In the genomic region with DNA sequence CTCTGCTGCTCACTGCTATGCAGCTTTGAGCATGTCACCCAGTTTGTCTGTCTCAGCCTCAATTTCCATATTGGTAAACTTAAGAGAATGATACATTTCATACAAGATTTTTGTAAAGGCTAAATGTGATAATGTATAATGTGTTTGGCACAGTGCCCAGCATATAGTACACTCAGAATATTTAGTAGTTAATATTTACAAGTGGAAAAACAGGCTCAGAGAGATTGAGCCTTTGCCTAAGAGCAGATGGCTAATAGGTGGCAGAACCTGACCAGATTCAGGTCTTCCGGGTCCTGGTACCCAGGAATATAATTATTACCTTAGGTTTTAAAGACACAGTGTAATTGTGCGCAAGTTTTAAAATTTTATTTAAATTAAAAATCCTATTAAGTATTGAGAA, we compare ENCODE assay signal across 19 cellular contexts.
"Had no signal": no experiment of that assay in that cellular context is flagged by ENCODE, and none has a peak within 500 bp of the region (broad histone marks: within the 10 kb centered on the region; RNA-seq: fewer than 3 reads in every experiment).

No MANE protein-coding gene starts in this region.

- H3K4me3 ChIP-seq: lung, prostate gland, right lobe of liver, spleen, suprapubic skin, upper lobe of left lung had no signal

- H3K4me1 Mint-ChIP-seq: activated naive CD8-positive, alpha-beta T cell treated with anti-CD3 and anti-CD28 coated beads, Interleukin-2, amount 50 U/mL, for 24 hours; mesothelial cell of epicardium had no signal

- H3K9me3 Mint-ChIP-seq: activated naive CD4-positive, alpha-beta T cell treated with anti-CD3 and anti-CD28 coated beads for 36 hours; activated naive CD8-positive, alpha-beta T cell treated with anti-CD3 and anti-CD28 coated beads, Interleukin-2, amount 50 U/mL, for 24 hours; activated T-helper 2 cell treated with anti-CD3 and anti-CD28 coated beads, Interferon-gamma antibody, Interleukin-2, Interleukin-4, amounts not matched to agents 10 μg/mL and 5 μg/mL and 100 μg/mL, durations not matched to agents 14 hours and 24 hours and 36 hours; mesothelial cell of epicardium; stimulated activated naive CD8-positive, alpha-beta T cell treated with anti-CD3 and anti-CD28 coated beads, Interleukin-15, Interleukin-2, amounts not matched to agents 100 ng/mL and 50 ng/mL, for 24 hours had no signal

- ATAC-seq: activated naive CD8-positive, alpha-beta T cell treated with anti-CD3 and anti-CD28 coated beads, Interleukin-2, amount 50 U/mL, for 24 hours; right lobe of liver had no signal

- H3K27me3 Mint-ChIP-seq: activated naive CD8-positive, alpha-beta T cell treated with anti-CD3 and anti-CD28 coated beads, Interleukin-2, amount 50 U/mL, for 24 hours; stimulated activated naive CD8-positive, alpha-beta T cell treated with anti-CD3 and anti-CD28 coated beads, Interleukin-15, Interleukin-2, amounts not matched to agents 100 ng/mL and 50 ng/mL, for 24 hours had no signal

- DNase-seq: activated CD4-positive, alpha-beta T cell treated with anti-CD3 and anti-CD28 coated beads for 1 hour; activated CD4-positive, alpha-beta T cell treated with anti-CD3 and anti-CD28 coated beads, Interleukin-2, amount 50 U/mL, for 4 hours; activated naive CD4-positive, alpha-beta T cell treated with anti-CD3 and anti-CD28 coated beads for 36 hours; activated naive CD8-positive, alpha-beta T cell treated with anti-CD3 and anti-CD28 coated beads, Interleukin-2, amount 50 U/mL, for 24 hours; activated T-cell treated with anti-CD3 and anti-CD28 coated beads, Interleukin-2, amount 50 U/mL, for 1 hour; aorta; cortex of kidney; effector CD4-positive, alpha-beta T cell; kidney glomerular epithelial cell; right lobe of liver; spleen; T1000; upper lobe of left lung had no signal

- H3K27ac Mint-ChIP-seq: activated naive CD4-positive, alpha-beta T cell treated with anti-CD3 and anti-CD28 coated beads for 36 hours; activated naive CD8-positive, alpha-beta T cell treated with anti-CD3 and anti-CD28 coated beads, Interleukin-2, amount 50 U/mL, for 24 hours; activated T-helper 2 cell treated with anti-CD3 and anti-CD28 coated beads, Interferon-gamma antibody, Interleukin-2, Interleukin-4, amounts not matched to agents 10 μg/mL and 5 μg/mL and 100 μg/mL, durations not matched to agents 14 hours and 24 hours and 36 hours; mesothelial cell of epicardium; stimulated activated naive CD8-positive, alpha-beta T cell treated with anti-CD3 and anti-CD28 coated beads, Interleukin-15, Interleukin-2, amounts not matched to agents 100 ng/mL and 50 ng/mL, for 24 hours had no signal

- H3K4me3 Mint-ChIP-seq: activated naive CD4-positive, alpha-beta T cell treated with anti-CD3 and anti-CD28 coated beads for 36 hours; activated naive CD8-positive, alpha-beta T cell treated with anti-CD3 and anti-CD28 coated beads, Interleukin-2, amount 50 U/mL, for 24 hours; mesothelial cell of epicardium; stimulated activated naive CD8-positive, alpha-beta T cell treated with anti-CD3 and anti-CD28 coated beads, Interleukin-15, Interleukin-2, amounts not matched to agents 100 ng/mL and 50 ng/mL, for 24 hours had no signal
